In the genomic region with DNA sequence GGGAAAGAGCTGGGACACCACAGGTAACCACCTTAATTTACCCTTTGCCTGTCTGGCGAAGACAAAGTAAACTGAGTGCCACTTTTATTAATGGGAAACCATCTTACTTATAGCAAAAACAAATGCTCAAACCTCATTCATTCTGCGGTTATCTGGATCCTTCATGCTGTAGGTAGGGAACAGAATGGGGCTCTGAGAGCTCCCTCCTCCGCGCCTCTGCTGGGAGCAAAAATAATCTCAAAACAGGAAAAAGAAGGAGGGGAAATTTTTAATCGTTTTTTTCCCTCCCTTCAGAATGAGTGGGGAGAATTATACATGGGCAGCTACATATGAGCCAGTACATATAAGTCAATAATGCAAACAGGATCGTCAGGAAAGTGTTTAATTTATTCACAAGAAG, we compare ENCODE assay signal across 26 cellular contexts.
"Had no signal": no experiment of that assay in that cellular context is flagged by ENCODE, and none has a peak within 500 bp of the region (broad histone marks: within the 10 kb centered on the region; RNA-seq: fewer than 3 reads in every experiment).

No MANE protein-coding gene starts in this region.

- DNase-seq: activated CD4-positive, CD25-positive, alpha-beta regulatory T cell treated with anti-CD3 and anti-CD28 coated beads, Interleukin-2, amount 50 U/mL, for 72 hours; activated CD8-positive, alpha-beta memory T cell treated with anti-CD3 and anti-CD28 coated beads, Interleukin-2, amount 50 U/mL, for 4 hours; activated effector memory CD4-positive, alpha-beta T cell treated with Interleukin-2 at 50 U/mL for 16 hours; activated naive CD4-positive, alpha-beta T cell treated with anti-CD3 and anti-CD28 coated beads, Interleukin-2, amount 10 ng/mL, durations not matched to agents 7 days and 5 days; activated T-cell treated with anti-CD3 and anti-CD28 coated beads, Interleukin-2, amount 50 U/mL, for 1 hour; central memory CD4-positive, alpha-beta T cell; dermis blood vessel endothelial cell; effector CD4-positive, alpha-beta T cell; esophagus squamous epithelium; glutamatergic neuron; left ventricle myocardium inferior; mesendoderm; natural killer cell; occipital lobe; stimulated activated CD4-positive, alpha-beta T cell treated with anti-CD3 and anti-CD28 coated beads, Interleukin-15, amount 100 ng/mL, for 24 hours; stimulated activated CD4-positive, alpha-beta T cell treated with anti-CD3 and anti-CD28 coated beads, Interleukin-2, amount 100 ng/mL, for 24 hours; stimulated activated naive CD4-positive, alpha-beta T cell treated with Interleukin-2 at 50 U/mL for 16 hours; T-helper 2 cell; trophoblast cell; uterus had no signal

- H3K4me3 Mint-ChIP-seq: activated naive CD4-positive, alpha-beta T cell treated with anti-CD3 and anti-CD28 coated beads, Interleukin-2, amount 10 ng/mL, durations not matched to agents 7 days and 5 days; natural killer cell; neural progenitor cell had no signal

- H3K36me3 ChIP-seq: breast epithelium, esophagus squamous epithelium, left ventricle myocardium inferior, neural progenitor cell, right atrium auricular region, thoracic aorta, uterus had no signal

- H3K27ac ChIP-seq: breast epithelium, epithelial cell of prostate, esophagus squamous epithelium, left ventricle myocardium inferior, neural progenitor cell, thoracic aorta, uterus had no signal

- H3K9me3 ChIP-seq: breast epithelium, esophagus squamous epithelium, left ventricle myocardium inferior, right atrium auricular region, thoracic aorta, uterus had no signal

- H3K27ac Mint-ChIP-seq: activated naive CD4-positive, alpha-beta T cell treated with anti-CD3 and anti-CD28 coated beads, Interleukin-2, amount 10 ng/mL, durations not matched to agents 7 days and 5 days; natural killer cell; neural progenitor cell had no signal

- H3K27me3 ChIP-seq: breast epithelium, esophagus squamous epithelium, neural progenitor cell, right atrium auricular region, uterus had no signal

- H3K4me1 ChIP-seq: breast epithelium, neural progenitor cell, uterus had no signal

- ATAC-seq: natural killer cell had no signal

- H3K27me3 Mint-ChIP-seq: activated naive CD4-positive, alpha-beta T cell treated with anti-CD3 and anti-CD28 coated beads, Interleukin-2, amount 10 ng/mL, durations not matched to agents 7 days and 5 days had no signal

- H3K36me3 Mint-ChIP-seq: natural killer cell, neural progenitor cell had no signal

- H3K4me3 ChIP-seq: breast epithelium, esophagus squamous epithelium, left ventricle myocardium inferior, lung, neural progenitor cell, right atrium auricular region, thoracic aorta, uterus had no signal

- H3K9me3 Mint-ChIP-seq: activated naive CD4-positive, alpha-beta T cell treated with anti-CD3 and anti-CD28 coated beads, Interleukin-2, amount 10 ng/mL, durations not matched to agents 7 days and 5 days; natural killer cell; neural progenitor cell had no signal
